1 cellular context compared by ENCODE assay signal in genomic region chr2:143284087-143284675, GRCh38.
TF ChIP-seq lines count a peak whose summit lies in the region.

No MANE protein-coding gene starts in this region.

TF ChIP-seq in GM23338, 12 proteins besides CTCF, POLR2A, EP300 and RAD21 (continued from another document):
- TF ChIP-seq ZNF462 (CRISPR knock-in tag; IDR thresholded peaks at IDR 0.05): no peak
- no peak for TF ChIP-seq STAT1 (IDR thresholded peaks at IDR 0.05; ENCODE audit: unreplicated experiment)
- TF ChIP-seq NANOG (IDR thresholded peaks at IDR 0.05; ENCODE audit: borderline replicate concordance): no peak
- no peak for TF ChIP-seq JUNB (IDR thresholded peaks at IDR 0.05; ENCODE audit: unreplicated experiment)
